Comparison of ENCODE assay signal across 9 cellular contexts in genomic region chr9:73076-73899, GRCh38. TPM values are rescaled to one million over a fixed set of nuclear protein-coding genes. Genes with fewer than 3 reads are reported as not detected.
A peak's percentile ranks its signal among the peaks of the same experiment; 100 is the strongest.
DNase-seq lines count a peak whose midpoint lies in the region; ATAC-seq and TF ChIP-seq lines count a peak whose summit lies in the region.
"Not testable (repeated sequence)": the region's sequence is repeated elsewhere in the genome, so short reads cannot be mapped to it uniquely, and the experiment has no call there.
"Had no signal": no experiment of that assay in that cellular context is flagged by ENCODE, and none has a peak within 500 bp of the region (broad histone marks: within the 10 kb centered on the region; RNA-seq: fewer than 3 reads in every experiment).

No MANE protein-coding gene starts in this region.

- peak overlapping the region; percentile 59 for H3K4me3 Mint-ChIP-seq in activated CD4-positive, alpha-beta T cell treated with anti-CD3 and anti-CD28 coated beads for 36 hours

- H3K9me3 Mint-ChIP-seq in activated CD4-positive, alpha-beta T cell treated with anti-CD3 and anti-CD28 coated beads for 36 hours (ENCODE audit: low read depth): not testable (repeated sequence)

- peaks cover 11% of the 10 kb centered on the region for H3K27me3 Mint-ChIP-seq in activated CD4-positive, alpha-beta T cell treated with anti-CD3 and anti-CD28 coated beads for 36 hours

- ATAC-seq in activated CD4-positive, alpha-beta T cell treated with anti-CD3 and anti-CD28 coated beads for 36 hours: peak; percentile 62

- H3K27ac ChIP-seq in MM.1S (ENCODE audit: low read length): not testable (repeated sequence)
- H3K27ac ChIP-seq in adrenal gland (peak overlapping the region in 1 of 5 donors; percentile 52), ovary (peak overlapping the region in 1 of 2 donors; percentile 66), suprapubic skin (peak overlapping the region; percentile 24)

- DNase-seq in COLO668 (lab: John Stamatoyannopoulos, UW; ENCODE audit: unreplicated experiment) (peak; percentile 42), adrenal gland (peak in 4 of 7 donors; percentile 13 to 28 (median 14)), fibroblast of gingiva (ENCODE audit: low read depth) (peak; percentile 34), islet precursor cell (peak; percentile 55), ovary (peak in 4 of 5 donors; percentile 24 to 59 (median 46)), suprapubic skin (ENCODE audit: low spot score in 2 of 2) (peak in 1 of 2 donors; percentile 73)
- DNase-seq in MM.1S: not testable (repeated sequence)
- peak; percentile 25 for DNase-seq in activated CD4-positive, alpha-beta T cell treated with anti-CD3 and anti-CD28 coated beads for 36 hours

- H3K79me2 ChIP-seq in MM.1S (ENCODE audit: low read length): not testable (repeated sequence)

- POLR2A ChIA-PET in activated CD4-positive, alpha-beta T cell treated with anti-CD3 and anti-CD28 coated beads for 36 hours (lab: Charles Lee): not testable (repeated sequence)

- H3K9me2 ChIP-seq in MM.1S (replicated peaks; ENCODE audit: insufficient read depth, low read length): not testable (repeated sequence)

- H2AFZ ChIP-seq in MM.1S (ENCODE audit: low read length): not testable (repeated sequence)

- H3K9ac ChIP-seq in MM.1S (ENCODE audit: low read length): not testable (repeated sequence)

- peak overlapping the region; percentile 24; the same call in 1 of the 2 replicates for H3K4me2 ChIP-seq in MM.1S (ENCODE audit: low read depth, low read length)

- not testable (repeated sequence) for H3K9me3 ChIP-seq in MM.1S (replicated peaks; ENCODE audit: insufficient read depth, low read length); adrenal gland (replicated peaks in 1 of 3); ovary; suprapubic skin

- H3K4me1 ChIP-seq in MM.1S (ENCODE audit: low read length); adrenal gland (replicated peaks in 1 of 2); ovary (ENCODE audit: insufficient read depth); suprapubic skin: not testable (repeated sequence)

- CTCF ChIA-PET in activated CD4-positive, alpha-beta T cell treated with anti-CD3 and anti-CD28 coated beads for 36 hours (lab: Charles Lee): not testable (repeated sequence)

- H3K4me1 Mint-ChIP-seq in activated CD4-positive, alpha-beta T cell treated with anti-CD3 and anti-CD28 coated beads for 36 hours: not testable (repeated sequence)

- H3K36me3 Mint-ChIP-seq in activated CD4-positive, alpha-beta T cell treated with anti-CD3 and anti-CD28 coated beads for 36 hours (ENCODE audit: low read depth): not testable (repeated sequence)

- not testable (repeated sequence) for H3K4me3 ChIP-seq in MM.1S (ENCODE audit: low read length)
- H3K4me3 ChIP-seq in adrenal gland: peak overlapping the region in 1 of 4 donors; percentile 65
- peak overlapping the region; percentile 61 for H3K4me3 ChIP-seq in ovary
- peak overlapping the region; percentile 62 for H3K4me3 ChIP-seq in suprapubic skin

- H3K36me3 ChIP-seq in MM.1S (replicated peaks; ENCODE audit: insufficient read depth, low read length); adrenal gland (replicated peaks in 1 of 2); ovary; suprapubic skin: not testable (repeated sequence)

- H4K20me1 ChIP-seq in MM.1S (ENCODE audit: insufficient read depth, low read length): not testable (repeated sequence)

- H3K27ac Mint-ChIP-seq in activated CD4-positive, alpha-beta T cell treated with anti-CD3 and anti-CD28 coated beads for 36 hours: not testable (repeated sequence)

- not testable (repeated sequence) for TF ChIP-seq POLR2A in adrenal gland (IDR thresholded peaks at IDR 0.05); ovary (IDR thresholded peaks at IDR 0.05); suprapubic skin (IDR thresholded peaks at IDR 0.05)

- TF ChIP-seq EP300 in ovary (IDR thresholded peaks at IDR 0.05); suprapubic skin (IDR thresholded peaks at IDR 0.05): not testable (repeated sequence)

- not testable (repeated sequence) for TF ChIP-seq CTCF in MM.1S (IDR thresholded peaks at IDR 0.05; ENCODE audit: low read length); adrenal gland (IDR thresholded peaks at IDR 0.05); ovary (IDR thresholded peaks at IDR 0.05); suprapubic skin (IDR thresholded peaks at IDR 0.05)

- H3K27me3 ChIP-seq in MM.1S (replicated peaks; ENCODE audit: insufficient read depth, low read length); adrenal gland; ovary: not testable (repeated sequence)
- peaks cover 11% of the 10 kb centered on the region for H3K27me3 ChIP-seq in suprapubic skin

- not testable (repeated sequence) for H3F3A ChIP-seq in MM.1S (ENCODE audit: insufficient read depth, low read length)

- intact Hi-C loops in activated CD4-positive, alpha-beta T cell treated with anti-CD3 and anti-CD28 coated beads for 36 hours (cut with DNase I, micrococcal nuclease); adrenal gland (cut with DNase I); ovary (cut with DNase I): not testable (repeated sequence)

- 0 to 2% (median 1%) methylated on average over 19 to 97 of the region's 109 CpGs for WGBS in adrenal gland, 4 donors
- 0% methylated on average over 34 to 107 of the region's 109 CpGs; no CpG with 5 or more reads in 1 of the 3 donors for whole genome bisulfite sequencing in ovary, 3 donors
- 0% methylated on average over 4 of the region's 109 CpGs for WGBS in suprapubic skin

RNA-seq across cellular contexts. Expression of gene WASHC1, which starts 44.0 kb away (rescaled TPM):
- total RNA-seq in activated CD4-positive, alpha-beta T cell treated with anti-CD3 and anti-CD28 coated beads for 36 hours: 10 to 100 TPM; 10.1 to 11.2 TPM
- total RNA-seq in adrenal gland (10 to 100 TPM in 4 of 8 donors, 1 to 10 TPM in 4; 3.9 to 20.2 (median 9.5) TPM), ovary (10 to 100 TPM in 5 of 7 donors, 1 to 10 TPM in 2; 5.9 to 25.2 (median 18.5) TPM), suprapubic skin (10 to 100 TPM in 2 of 4 donors, 1 to 10 TPM in 2; 3.3 to 22.4 (median 10.1) TPM)
- polyA plus RNA-seq in adrenal gland (10 to 100 TPM in 2 of 3 donors, 1 to 10 TPM in 1; 5.2 to 68.5 (median 61.6) TPM), ovary (10 to 100 TPM in 1 of 2 donors, 1 to 10 TPM in 1; 5.5 to 19.4 TPM)

RNA-seq across cellular contexts. Expression of gene FOXD4, which starts 44.9 kb away (rescaled TPM):
- under 1 TPM; 0.16 to 0.19 TPM for total RNA-seq in activated CD4-positive, alpha-beta T cell treated with anti-CD3 and anti-CD28 coated beads for 36 hours
- under 1 TPM in 5 of 8 donors, not detected in 3; 0.26 to 0.88 (median 0.41) TPM for total RNA-seq in adrenal gland
- polyA plus RNA-seq in adrenal gland: 1 to 10 TPM in 2 of 3 donors, not detected in 1; 1.2 to 1.4 TPM
- total RNA-seq in ovary: under 1 TPM; 0.12 to 0.46 (median 0.23) TPM
- polyA plus RNA-seq in ovary: under 1 TPM; 0.08 to 0.12 TPM
- total RNA-seq in suprapubic skin: not detected
- total RNA-seq: cardiac septum had no signal
